ENCODE assay signal across 8 cellular contexts in genomic region chr4:121070696-121071639, GRCh38. TPM values are rescaled to one million over a fixed set of nuclear protein-coding genes. Genes with fewer than 3 reads are reported as not detected.
DNase-seq lines count a peak whose midpoint lies in the region; ATAC-seq, FAIRE-seq and TF ChIP-seq lines count a peak whose summit lies in the region.

No MANE protein-coding gene starts in this region.

- H3K27ac Mint-ChIP-seq in MCF 10A (ENCODE audit: low read depth, unreplicated experiment), result no peak overlapping the region

- intact Hi-C loops in PC-9 (cut with micrococcal nuclease; ENCODE audit: unreplicated experiment), result no loop called here
- intact Hi-C loops in MCF 10A (cut with micrococcal nuclease), result no loop called here

- H3K4me1 ChIP-seq in PC-9 (replicated peaks; ENCODE audit: insufficient read depth), result no peaks in the 10 kb centered on the region
- H3K4me1 ChIP-seq in small intestine (ENCODE audit: control insufficient read depth in 2 of 2, insufficient read depth in 1 of 2, low read depth in 1 of 2, low read length in 1 of 2), result peaks cover 0 to 2% of the 10 kb centered on the region in 2 donors

- H3K9me3 ChIP-seq in PC-9 (ENCODE audit: insufficient read depth, low read depth) (no peaks in the 10 kb centered on the region), small intestine (ENCODE audit: control insufficient read depth, low read depth) (no peaks in the 10 kb centered on the region)

- peak overlapping the region; percentile 78 for H3K4me3 Mint-ChIP-seq in MCF 10A (ENCODE audit: unreplicated experiment)

- no peaks in the 10 kb centered on the region; the same call in 1 of the 2 replicates for H3K9me2 ChIP-seq in PC-9 (ENCODE audit: insufficient read depth)

- CTCF ChIA-PET in PC-9 (lab: Charles Lee) (interaction anchor here (0.6 kb wide), 1 partner anchor 197 kb away, joined by 3 read pairs; no protein-coding TSS in a partner anchor), MCF 10A (lab: Yijun Ruan, JAX) (interaction anchor here (0.5 to 0.7 kb wide), 3 partner anchors 154 to 994 kb away, joined by 3 read pairs; no protein-coding TSS in a partner anchor)

- ATAC-seq in GM18873 (IDR thresholded peaks at IDR 0.05; ENCODE audit: low FRiP score, unreplicated experiment), result no peak

- no peak overlapping the region for H3K27ac ChIP-seq in PC-9
- no peak overlapping the region for H3K27ac ChIP-seq in small intestine (ENCODE audit: low read depth in 1 of 2, low read length in 1 of 2)

- H3K27me3 ChIP-seq in PC-9 (ENCODE audit: insufficient read depth, low read depth) (peaks cover 12% of the 10 kb centered on the region; the same call in 1 of the 2 replicates), small intestine (ENCODE audit: control insufficient read depth in 2 of 2, insufficient read depth in 2 of 2, low read length in 2 of 2) (peaks cover 0 to 15% of the 10 kb centered on the region in 2 donors)

- H3K36me3 Mint-ChIP-seq in MCF 10A (ENCODE audit: insufficient read depth, unreplicated experiment), result no peaks in the 10 kb centered on the region

- no peak overlapping the region for H2AFZ ChIP-seq in PC-9

- no peaks in the 10 kb centered on the region for H3K36me3 ChIP-seq in PC-9 (ENCODE audit: low read depth)
- no peaks in the 10 kb centered on the region for H3K36me3 ChIP-seq in small intestine (ENCODE audit: control insufficient read depth in 2 of 2, insufficient read depth in 2 of 2, low read length in 2 of 2)

- H3K4me3 ChIP-seq in PC-9 (no peak overlapping the region), small intestine (ENCODE audit: low read depth in 1 of 2, low read length in 2 of 2) (peak overlapping the region; percentile 24 to 28)

- no peak for FAIRE-seq in small intestine (lab: Jason Lieb, UNC)

- H3K4me1 Mint-ChIP-seq in MCF 10A (ENCODE audit: insufficient read depth, unreplicated experiment), result peaks cover 5% of the 10 kb centered on the region

- H3K27me3 Mint-ChIP-seq in MCF 10A (ENCODE audit: insufficient read depth, unreplicated experiment), result peaks cover 10% of the 10 kb centered on the region

- H3K4me2 ChIP-seq in PC-9, result peak overlapping the region; percentile 61; the same call in 1 of the 2 replicates

- H3F3A ChIP-seq in PC-9 (ENCODE audit: insufficient read depth, low read depth), result no peaks in the 10 kb centered on the region

- TF ChIP-seq CTCF in PC-9 (conservative IDR thresholded peaks at IDR 0.05) (no peak), MCF 10A (IDR thresholded peaks at IDR 0.05; ENCODE audit: unreplicated experiment) (no peak)

- DNase-seq in GM03348 (ENCODE audit: low spot score), result peak; percentile 74
- peak in 1 of 2 experiments; percentile 14 for DNase-seq in PC-9
- DNase-seq in MCF 10A (ENCODE audit: unreplicated experiment), result no peak
- peak; percentile 28 for DNase-seq in iris pigment epithelial cell (ENCODE audit: low read depth)
- no peak for DNase-seq in small intestine
- no peak for DNase-seq in cerebellum (ENCODE audit: low spot score)
- no peak for DNase-seq in NCI-H226

- H3K79me2 ChIP-seq in PC-9 (ENCODE audit: low read depth), result no peaks in the 10 kb centered on the region

- POLR2A ChIA-PET in PC-9 (lab: Charles Lee; ENCODE audit: unreplicated experiment), result no interaction called here
- POLR2A ChIA-PET in MCF 10A (lab: Yijun Ruan, JAX), result no interaction called here

- BruUV-seq in PC-9 (replicated peaks; lab: Mats Ljungman, UMichigan), result no TSS peak
- no TSS peak for BruUV-seq in MCF 10A (replicated peaks; lab: Mats Ljungman, UMichigan)

- WGBS in small intestine, 3 donors, result 3 to 7% (median 3%) methylated on average over 62 to 64 of the region's 64 CpGs

- no peaks in the 10 kb centered on the region for H4K20me1 ChIP-seq in PC-9 (ENCODE audit: insufficient read depth)

- no peaks in the 10 kb centered on the region for H3K9me3 Mint-ChIP-seq in MCF 10A (ENCODE audit: unreplicated experiment)

RNA-seq across cellular contexts. Expression of gene NDNF, which starts 1.4 kb away (rescaled TPM):
- not detected in 2 replicates for total RNA-seq in PC-9 (2021)
- 0.42 TPM in 1 of 2 replicates, not detected in the other for total RNA-seq in MCF 10A (2022)
- 1 to 10 TPM in 1 of 3 donors, under 1 TPM in 1, not detected in 1; 0.54 to 2.0 TPM for polyA plus RNA-seq in small intestine
- total RNA-seq in cerebellum, result 64.3 TPM

Comparison
In these comparisons a context has a peak if more than half of its experiments do, and no peak if none do; other contexts are left out.
1. DNase-seq: peak in GM03348 (single experiment) and iris pigment epithelial cell (single experiment); none in MCF 10A (single experiment), small intestine (single experiment), cerebellum (single experiment) and NCI-H226 (single experiment).
2. RNA of gene NDNF, which starts 1.4 kb away (total RNA-seq): 64.3 TPM in cerebellum (single experiment); 0.42 TPM in MCF 10A and not detected in PC-9; every median in the first group is over 10 times any median in the second.